In the genomic region with DNA sequence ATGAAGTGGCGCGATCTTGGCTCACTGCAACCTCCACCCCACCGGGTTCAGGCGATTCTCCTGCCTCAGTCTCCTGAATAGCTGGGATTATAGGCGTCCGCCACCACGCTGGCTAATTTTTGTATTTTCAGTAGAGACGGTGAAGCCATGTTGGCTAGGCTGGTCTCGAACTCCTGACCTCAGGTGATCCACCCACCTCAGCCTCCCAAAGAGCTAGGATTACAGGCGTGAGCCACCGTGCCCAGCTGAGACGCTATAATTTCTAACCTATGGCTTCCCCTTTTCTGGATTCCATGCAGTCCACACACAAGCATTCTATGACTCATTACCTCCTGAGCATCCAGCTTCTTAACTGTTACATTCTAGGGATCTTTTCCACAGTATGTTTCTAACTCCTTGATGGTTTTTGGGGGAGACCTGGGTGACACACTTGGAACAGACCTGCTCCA, we compare ENCODE assay signal across 1 cellular context.
A peak's percentile ranks its signal among the peaks of the same experiment; 100 is the strongest.
TF ChIP-seq lines count a peak whose summit lies in the region.

No MANE protein-coding gene starts in this region.

TF ChIP-seq in A549, 52 proteins besides CTCF, POLR2A, EP300 and RAD21 (continued from another document):
- no peak for TF ChIP-seq JUN (IDR thresholded peaks at IDR 0.05)
- TF ChIP-seq TP53 (CRISPR knock-in tag; IDR thresholded peaks at IDR 0.05): no peak
- no peak for TF ChIP-seq RCOR1 (IDR thresholded peaks at IDR 0.05; ENCODE audit: low read depth, low read length)
- 0 out of 2 replicates have a peak, but pooled peaks have one; percentile 39 for TF ChIP-seq TFCP2L1 (CRISPR knock-in tag; IDR thresholded peaks at IDR 0.05)
- no peak for TF ChIP-seq HMGXB4 (CRISPR knock-in tag; IDR thresholded peaks at IDR 0.05; ENCODE audit: borderline replicate concordance)
